In the genomic region with DNA sequence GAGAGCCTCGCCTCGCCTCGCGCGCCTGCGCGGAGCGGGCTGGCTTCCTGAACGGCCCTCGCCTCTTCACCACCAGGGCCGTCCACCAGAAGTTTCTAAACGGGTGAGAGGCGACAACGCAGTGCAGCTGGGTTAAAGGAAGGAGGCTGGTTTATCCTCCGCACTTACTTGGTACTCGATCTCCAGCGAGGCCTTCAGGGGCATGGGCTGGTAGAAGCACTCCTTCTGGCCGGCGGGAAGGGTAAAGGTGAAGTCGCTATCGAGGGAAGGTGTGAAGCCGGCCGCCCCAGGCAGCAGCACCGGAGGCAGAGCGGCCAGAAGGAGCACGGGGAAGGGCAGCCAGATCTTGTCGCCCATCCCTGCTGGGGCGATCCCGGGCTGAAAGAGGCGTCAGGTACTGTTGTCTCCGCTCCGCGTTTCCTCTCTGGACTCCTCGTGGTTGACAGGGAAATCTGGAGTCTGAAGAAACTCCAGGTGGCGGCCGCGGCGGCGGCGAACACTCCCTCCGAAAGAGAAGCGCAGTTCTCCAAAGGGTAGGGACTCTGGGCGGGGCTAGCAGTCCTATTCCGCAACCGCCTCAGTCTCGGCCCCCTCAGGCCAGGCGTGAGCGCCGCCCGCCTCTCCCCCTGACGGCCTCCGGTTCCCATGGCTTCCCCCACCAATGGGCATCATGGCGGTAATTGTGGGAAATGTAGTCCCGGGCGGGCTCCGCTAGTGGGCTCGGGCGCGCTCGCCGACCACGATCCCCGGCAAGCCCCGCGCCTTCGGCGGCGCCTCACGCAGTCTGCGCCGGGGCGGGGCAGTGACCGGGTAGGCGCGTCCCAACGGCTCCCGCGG, we compare ENCODE assay signal across 8 cellular contexts. TPM values are rescaled to one million over a fixed set of nuclear protein-coding genes. Genes with fewer than 3 reads are reported as not detected.
A peak's percentile ranks its signal among the peaks of the same experiment; 100 is the strongest.
DNase-seq lines count a peak whose midpoint lies in the region; ATAC-seq lines count a peak whose summit lies in the region.

Gene TMED5 (minus strand): TSS at position 528 of the 837 bp plus-strand sequence. CDS start 171 bp downstream, at position 357.

- peak within 1 kb of the TSS; percentile 74 for H4K91ac ChIP-seq in mesenchymal stem cell (ENCODE audit: low read length)

- H3K4ac ChIP-seq in mesenchymal stem cell (ENCODE audit: low read depth in 1 of 2, low read length in 2 of 2), result peak within 1 kb of the TSS; percentile 89 to 98

- peak within 1 kb of the TSS in 1 of 2 experiments; percentile 100 for H3K14ac ChIP-seq in mesenchymal stem cell (ENCODE audit: low read length in 2 of 2)

- CTCF ChIA-PET in activated CD8-positive, alpha-beta memory T cell treated with anti-CD3 and anti-CD28 coated beads, Interleukin-2, amount 10 ng/mL, durations not matched to agents 7 days and 5 days (lab: Charles Lee), result no interaction called here

- H2AFZ ChIP-seq in mesenchymal stem cell (ENCODE audit: low read depth, low read length), result peak within 1 kb of the TSS; percentile 99

- no peaks in the 10 kb centered on the region for H3K9me3 ChIP-seq in HUES48 (ENCODE audit: control insufficient read depth, insufficient read depth, low read length)
- no peaks in the 10 kb centered on the region for H3K9me3 ChIP-seq in NT2/D1 (ENCODE audit: insufficient read depth, low read length)
- no peaks in the 10 kb centered on the region for H3K9me3 ChIP-seq in endocrine pancreas (ENCODE audit: control insufficient read depth, low read length)
- H3K9me3 ChIP-seq in mesenchymal stem cell (ENCODE audit: control insufficient read depth, low read length), result no peaks in the 10 kb centered on the region

- ATAC-seq in GM21390 (IDR thresholded peaks at IDR 0.05; ENCODE audit: unreplicated experiment), result peak; percentile 84
- peak; percentile 85 for ATAC-seq in activated CD8-positive, alpha-beta memory T cell treated with anti-CD3 and anti-CD28 coated beads, Interleukin-2, amount 10 ng/mL, durations not matched to agents 7 days and 5 days

- H2BK12ac ChIP-seq in mesenchymal stem cell (ENCODE audit: low read length in 2 of 2), result peak within 1 kb of the TSS in 1 of 2 experiments; percentile 92

- H3K36me3 Mint-ChIP-seq in activated CD8-positive, alpha-beta memory T cell treated with anti-CD3 and anti-CD28 coated beads, Interleukin-2, amount 10 ng/mL, durations not matched to agents 7 days and 5 days, result peaks cover 39% of the 10 kb centered on the region

- H2BK5ac ChIP-seq in mesenchymal stem cell (ENCODE audit: low read depth, low read length, poor library complexity, severe bottlenecking), result peak within 1 kb of the TSS; percentile 48

- H3K9ac ChIP-seq in HUES48 (ENCODE audit: low read depth, low read length), result peak within 1 kb of the TSS; percentile 89
- H3K9ac ChIP-seq in NT2/D1 (ENCODE audit: insufficient read length, low read depth), result peak within 1 kb of the TSS; percentile 98
- H3K9ac ChIP-seq in endocrine pancreas (ENCODE audit: control insufficient read depth, insufficient read depth, low read length), result peak within 1 kb of the TSS; percentile 91
- H3K9ac ChIP-seq in mesenchymal stem cell (ENCODE audit: low read length), result peak within 1 kb of the TSS; percentile 100

- peak within 1 kb of the TSS; percentile 98 for H3K27ac Mint-ChIP-seq in activated CD8-positive, alpha-beta memory T cell treated with anti-CD3 and anti-CD28 coated beads, Interleukin-2, amount 10 ng/mL, durations not matched to agents 7 days and 5 days

- H3K4me2 ChIP-seq in mesenchymal stem cell (ENCODE audit: low read length, poor library complexity, severe bottlenecking), result peak within 1 kb of the TSS; percentile 82

- peak within 1 kb of the TSS; percentile 66 for H2BK120ac ChIP-seq in mesenchymal stem cell (ENCODE audit: low read depth, low read length)

- H3K4me3 Mint-ChIP-seq in activated CD8-positive, alpha-beta memory T cell treated with anti-CD3 and anti-CD28 coated beads, Interleukin-2, amount 10 ng/mL, durations not matched to agents 7 days and 5 days, result peak within 1 kb of the TSS; percentile 93

- H3K27me3 Mint-ChIP-seq in activated CD8-positive, alpha-beta memory T cell treated with anti-CD3 and anti-CD28 coated beads, Interleukin-2, amount 10 ng/mL, durations not matched to agents 7 days and 5 days, result no peaks in the 10 kb centered on the region

- H3K4me1 Mint-ChIP-seq in activated CD8-positive, alpha-beta memory T cell treated with anti-CD3 and anti-CD28 coated beads, Interleukin-2, amount 10 ng/mL, durations not matched to agents 7 days and 5 days, result peaks cover 51% of the 10 kb centered on the region

- peak within 1 kb of the TSS; percentile 82 for H2BK15ac ChIP-seq in mesenchymal stem cell (ENCODE audit: low read depth, poor library complexity, severe bottlenecking)

- H3K23ac ChIP-seq in mesenchymal stem cell (ENCODE audit: low read length in 2 of 2), result peak within 1 kb of the TSS in 1 of 2 experiments; percentile 90

- H3K4me3 ChIP-seq in HUES48 (ENCODE audit: low read depth, low read length) (peak within 1 kb of the TSS; percentile 85), NT2/D1 (ENCODE audit: insufficient read length, low read depth) (peak within 1 kb of the TSS; percentile 98), endocrine pancreas (ENCODE audit: control insufficient read depth, insufficient read depth, low read length) (peak within 1 kb of the TSS; percentile 96), mesenchymal stem cell (ENCODE audit: insufficient read depth in 1 of 2, low read depth in 1 of 2, low read length in 2 of 2) (peak within 1 kb of the TSS; percentile 94 to 99)

- no peak within 1 kb of the TSS for H2AK5ac ChIP-seq in mesenchymal stem cell (ENCODE audit: low read length, severe bottlenecking)

- H3K9me3 Mint-ChIP-seq in activated CD8-positive, alpha-beta memory T cell treated with anti-CD3 and anti-CD28 coated beads, Interleukin-2, amount 10 ng/mL, durations not matched to agents 7 days and 5 days (ENCODE audit: low read depth), result no peaks in the 10 kb centered on the region

- H4K8ac ChIP-seq in mesenchymal stem cell (ENCODE audit: low read length), result peak within 1 kb of the TSS; percentile 66

- WGBS in mesenchymal stem cell, result under 1% methylated on average over 70 of the region's 78 CpGs

- DNase-seq in D341Med (ENCODE audit: low spot score) (peak; percentile 90), NT2/D1 (ENCODE audit: low read depth, low spot score) (peak; percentile 96), mesenchymal stem cell (peak; percentile 99)
- DNase-seq in activated CD8-positive, alpha-beta memory T cell treated with anti-CD3 and anti-CD28 coated beads, Interleukin-2, amount 10 ng/mL, durations not matched to agents 7 days and 5 days, result peak; percentile 98
- peak; percentile 94 for DNase-seq in stimulated activated CD8-positive, alpha-beta memory T cell treated with anti-CD3 and anti-CD28 coated beads, Interleukin-12 subunit alpha, Interleukin-12 subunit beta, amount 100 ng/mL, for 4 hours (ENCODE audit: low read depth)

- H3K27ac ChIP-seq in HUES48 (ENCODE audit: low read depth, low read length) (peak within 1 kb of the TSS; percentile 91), mesenchymal stem cell (ENCODE audit: low read length, poor library complexity, severe bottlenecking) (peak within 1 kb of the TSS; percentile 94)

- H3K36me3 ChIP-seq in HUES48 (ENCODE audit: control insufficient read depth, insufficient read depth, low read length) (peaks cover 14% of the 10 kb centered on the region; the same call in 1 of the 2 replicates), NT2/D1 (ENCODE audit: insufficient read depth, insufficient read length, low read length) (peaks cover 21% of the 10 kb centered on the region), endocrine pancreas (ENCODE audit: control insufficient read depth, insufficient read depth, low read length) (no peaks in the 10 kb centered on the region), mesenchymal stem cell (ENCODE audit: control insufficient read depth in 1 of 2, insufficient read depth in 2 of 2, low read depth in 1 of 2, low read length in 2 of 2) (peaks cover 2 to 12% of the 10 kb centered on the region in 2 experiments)

- no peaks in the 10 kb centered on the region for H3K79me1 ChIP-seq in mesenchymal stem cell (replicated peaks; ENCODE audit: low read length, poor library complexity, severe bottlenecking)

- H3K18ac ChIP-seq in mesenchymal stem cell (ENCODE audit: low read depth in 1 of 2, low read length in 2 of 2), result peak within 1 kb of the TSS; percentile 89 to 95

- H3K4me1 ChIP-seq in HUES48 (ENCODE audit: control insufficient read depth, insufficient read depth, low read length) (peaks cover 13% of the 10 kb centered on the region), NT2/D1 (ENCODE audit: insufficient read depth, insufficient read length) (no peaks in the 10 kb centered on the region), endocrine pancreas (ENCODE audit: control insufficient read depth, insufficient read depth, low read length) (peaks cover 4% of the 10 kb centered on the region), mesenchymal stem cell (ENCODE audit: control insufficient read depth, insufficient read depth, low read depth, low read length) (peaks cover 2% of the 10 kb centered on the region)

- H3K27me3 ChIP-seq in HUES48 (ENCODE audit: control insufficient read depth, insufficient read depth, low read length) (no peaks in the 10 kb centered on the region), NT2/D1 (ENCODE audit: insufficient read depth, insufficient read length) (no peaks in the 10 kb centered on the region), endocrine pancreas (ENCODE audit: control insufficient read depth, insufficient read depth, low read length) (no peaks in the 10 kb centered on the region), mesenchymal stem cell (ENCODE audit: control insufficient read depth in 1 of 2, insufficient read depth in 1 of 2, low read length in 2 of 2) (no peaks in the 10 kb centered on the region)

RNA-seq across cellular contexts. Expression of gene TMED5, which starts in this region (rescaled TPM):
- total RNA-seq in activated CD8-positive, alpha-beta memory T cell treated with anti-CD3 and anti-CD28 coated beads, Interleukin-2, amount 10 ng/mL, durations not matched to agents 7 days and 5 days, result 10 to 100 TPM; 42.9 to 48.2 TPM
- 104 TPM for polyA plus RNA-seq in mesenchymal stem cell (2013, experiment 1 of 2)
- 114 TPM for polyA plus RNA-seq in mesenchymal stem cell (2013, experiment 2 of 2)

Comparison
In these comparisons a context has a peak if more than half of its experiments do, and no peak if none do; other contexts are left out.
1. Peak in every context shown above with its lines: DNase-seq, ATAC-seq, H3K4me3 ChIP-seq and H3K27ac ChIP-seq.